ENCODE assay signal across 8 cellular contexts in the genomic region with DNA sequence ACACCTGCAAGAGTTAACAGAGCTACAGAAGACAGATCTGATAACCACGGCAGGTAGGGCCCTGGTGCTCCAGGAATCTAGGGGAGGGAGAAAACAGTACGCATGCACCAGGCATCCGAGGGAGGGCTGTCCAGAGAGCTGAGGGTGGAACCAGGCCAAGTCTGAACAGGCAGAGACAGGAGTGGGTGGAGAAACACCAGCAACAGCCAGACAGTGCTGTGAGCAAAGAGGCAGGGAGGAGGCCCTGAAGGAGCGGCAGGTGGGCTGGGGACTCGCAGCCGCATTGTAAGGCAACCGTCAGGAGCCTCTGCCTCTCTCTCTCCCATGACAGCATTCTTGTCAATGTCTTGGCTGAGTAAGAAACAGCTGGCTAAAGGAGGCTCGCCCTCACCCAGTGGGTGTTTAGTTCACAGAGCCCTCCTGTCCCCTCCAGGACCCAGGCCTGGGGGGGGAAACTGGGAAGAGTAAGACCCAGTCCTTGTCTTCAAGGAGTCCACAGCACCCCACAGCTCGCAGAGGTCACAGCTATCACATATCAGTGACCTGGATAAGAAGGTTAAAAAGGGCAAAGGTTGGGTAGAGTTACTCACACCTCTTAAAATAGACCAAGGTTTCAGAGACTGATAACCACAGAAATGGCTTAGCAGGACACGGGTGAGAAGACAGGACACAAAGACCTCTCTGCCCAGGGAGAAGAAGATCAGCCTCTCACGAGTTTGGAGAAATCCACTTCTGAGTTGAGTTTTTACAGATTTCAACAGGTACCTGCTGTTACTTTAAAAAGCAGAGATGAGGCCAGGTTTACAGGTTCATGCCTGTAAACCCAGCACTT. TPM values are rescaled to one million over a fixed set of nuclear protein-coding genes. Genes with fewer than 3 reads are reported as not detected.
DNase-seq lines count a peak whose midpoint lies in the region; ATAC-seq, FAIRE-seq and TF ChIP-seq lines count a peak whose summit lies in the region.

No MANE protein-coding gene starts in this region.

- H3K27ac ChIP-seq in GM12878 (ENCODE audit: control insufficient read depth, insufficient read depth) (peak overlapping the region; percentile 83), small intestine (ENCODE audit: low read depth in 1 of 2, low read length in 1 of 2) (peak overlapping the region; percentile 55 to 83)

- ATAC-seq in HG03108 (IDR thresholded peaks at IDR 0.05; ENCODE audit: unreplicated experiment) (peak; percentile 79), GM12878 (peak; percentile 75)

- no peaks in the 10 kb centered on the region for H3K9me3 ChIP-seq in GM12878 (replicated peaks; ENCODE audit: control insufficient read depth, insufficient read depth, low read length)
- no peaks in the 10 kb centered on the region for H3K9me3 ChIP-seq in small intestine (ENCODE audit: control insufficient read depth, low read depth)

- TF ChIP-seq CTCF in Calu3 (IDR thresholded peaks at IDR 0.05; ENCODE audit: unreplicated experiment), result no peak
- no peak for TF ChIP-seq CTCF in GM12878 (IDR thresholded peaks at IDR 0.05 in 2 of 3, conservative IDR thresholded peaks at IDR 0.05 in 1 of 3; ENCODE audit: control insufficient read depth in 2 of 3, extremely low read depth in 1 of 3, insufficient read depth in 1 of 3, low read depth in 3 of 3, low read length in 3 of 3)

- no peaks in the 10 kb centered on the region for H3K9me3 Mint-ChIP-seq in Calu3 (ENCODE audit: low read depth, unreplicated experiment)

- H3K4me3 ChIP-seq in GM12878, result peak overlapping the region; percentile 58
- no peak overlapping the region for H3K4me3 ChIP-seq in small intestine (ENCODE audit: low read depth in 1 of 2, low read length in 2 of 2)

- TF ChIP-seq POLR2A in GM12878 (IDR thresholded peaks at IDR 0.05; ENCODE audit: low read depth, low read length), result peak; percentile 68

- POLR2A ChIA-PET in GM12878 (lab: Charles Lee), result interaction anchor here (0.6 to 2.6 kb wide), 10 partner anchors 9 to 341 kb away, joined by 3 to 16 read pairs (median 4); a partner anchor contains a TSS

- SMC1A ChIA-PET in GM12878 (lab: Charles Lee; ENCODE audit: uncharacterized antibody, unreplicated experiment), result interaction anchor here (0.8 to 4.3 kb wide), 22 partner anchors 9 to 169 kb away, joined by 3 to 31 read pairs (median 4); a partner anchor contains a TSS

- H3K36me3 Mint-ChIP-seq in Calu3 (ENCODE audit: insufficient read depth, unreplicated experiment), result peaks cover 6% of the 10 kb centered on the region

- H3K36me3 ChIP-seq in GM12878 (ENCODE audit: control insufficient read depth in 2 of 2, insufficient read depth in 2 of 2, low read length in 1 of 2) (peaks cover 6 to 8% of the 10 kb centered on the region in 2 experiments; a peak in 3 of 4 replicates), small intestine (ENCODE audit: control insufficient read depth in 2 of 2, insufficient read depth in 2 of 2, low read length in 2 of 2) (no peaks in the 10 kb centered on the region)

- peak overlapping the region; percentile 98 for H3K4me2 ChIP-seq in GM12878 (ENCODE audit: control insufficient read depth, insufficient read depth)

- DNase-seq in Calu3 (peak; percentile 70), GM19238 (ENCODE audit: insufficient read length, low spot score) (peak; percentile 57), NCI-H2107 treated with DMSO at 0.1 percent for 48 hours (lab: John Stamatoyannopoulos, UW; ENCODE audit: unreplicated experiment) (peak; percentile 91), GM12878 (ENCODE audit: low read depth, low spot score) (peak; percentile 89), small intestine (peak; percentile 92), epidermal melanocyte (ENCODE audit: insufficient read length, low spot score) (no peak)

- CTCF ChIA-PET in Calu3 (lab: Charles Lee) (interaction anchor here (0.5 kb wide), 1 partner anchor 281 kb away, joined by 6 read pairs; no protein-coding TSS in a partner anchor), GM12878 (lab: Yijun Ruan, JAX) (interaction anchor here (0.5 to 2.3 kb wide), 13 partner anchors 9 to 898 kb away, joined by 3 to 8 read pairs (median 3); a partner anchor contains a TSS)

- in situ Hi-C loops in GM12878 (cut with MboI), result no loop called here

- peak overlapping the region; percentile 69 for H3K4me3 Mint-ChIP-seq in Calu3 (ENCODE audit: low read depth, unreplicated experiment)

- peak overlapping the region; percentile 79 for H3K27ac Mint-ChIP-seq in Calu3 (ENCODE audit: unreplicated experiment)

- H3K79me2 ChIP-seq in GM12878 (ENCODE audit: control insufficient read depth, insufficient read depth, low read length), result peaks cover 91% of the 10 kb centered on the region

- TF ChIP-seq RAD21 in GM12878 (IDR thresholded peaks at IDR 0.05; ENCODE audit: insufficient read depth, low read depth, low read length), result no peak

- 0 out of 4 replicates have a peak, but pooled peaks of 1 of the 2 experiments have one; percentile 14 for TF ChIP-seq EP300 in GM12878 (IDR thresholded peaks at IDR 0.05; ENCODE audit: borderline replicate concordance in 1 of 2, control insufficient read depth in 1 of 2, low read depth in 2 of 2, low read length in 2 of 2)

- no peak overlapping the region; the same call in 1 of the 2 replicates for H2AFZ ChIP-seq in GM12878 (ENCODE audit: control insufficient read depth, low read depth, low read length)

- peaks cover 64% of the 10 kb centered on the region for H3K4me1 ChIP-seq in GM12878 (ENCODE audit: control insufficient read depth, insufficient read depth, low read length)
- peaks cover 0 to 6% of the 10 kb centered on the region in 2 donors for H3K4me1 ChIP-seq in small intestine (ENCODE audit: control insufficient read depth in 2 of 2, insufficient read depth in 1 of 2, low read depth in 1 of 2, low read length in 1 of 2)

- H3K27me3 Mint-ChIP-seq in Calu3 (ENCODE audit: unreplicated experiment), result no peaks in the 10 kb centered on the region

- intact Hi-C loops in Calu3 (cut with micrococcal nuclease; ENCODE audit: unreplicated experiment) (no loop called here), GM12878 (cut with micrococcal nuclease; ENCODE audit: unreplicated experiment) (loop anchor here (1.0 to 10.0 kb wide), 7 partner anchors 9 to 530 kb away; a partner anchor contains a TSS)

- peak; percentile 73 for FAIRE-seq in GM12878 (lab: Jason Lieb, UNC)
- peak; percentile 70 for FAIRE-seq in islet of Langerhans (lab: Jason Lieb, UNC)
- no peak for FAIRE-seq in small intestine (lab: Jason Lieb, UNC)

- RAD21 ChIA-PET in GM12878 (lab: Charles Lee; ENCODE audit: unreplicated experiment), result interaction anchor here (0.6 to 3.1 kb wide), 18 partner anchors 8 to 551 kb away, joined by 3 to 29 read pairs (median 7); a partner anchor contains a TSS

- peaks cover 41% of the 10 kb centered on the region for H3K4me1 Mint-ChIP-seq in Calu3 (ENCODE audit: low read depth, unreplicated experiment)

- H4K20me1 ChIP-seq in GM12878 (ENCODE audit: control insufficient read depth, insufficient read depth), result no peaks in the 10 kb centered on the region

- WGBS in GM12878 (ENCODE audit: insufficient coverage, insufficient replicate concordance, low lambda C conversion rate, missing lambda C conversion rate), result 5% methylated on average over 11 of the region's 11 CpGs
- 7 to 31% (median 23%) methylated on average over 11 of the region's 11 CpGs for WGBS in small intestine, 3 donors

- H3K27me3 ChIP-seq in GM12878 (replicated peaks in 1 of 2; ENCODE audit: control insufficient read depth in 2 of 2, insufficient read depth in 2 of 2, low read length in 1 of 2) (no peaks in the 10 kb centered on the region), small intestine (ENCODE audit: control insufficient read depth in 2 of 2, insufficient read depth in 2 of 2, low read length in 2 of 2) (no peaks in the 10 kb centered on the region)

- H3K9ac ChIP-seq in GM12878 (ENCODE audit: control insufficient read depth, insufficient read depth, low read length), result peak overlapping the region; percentile 41

- BruUV-seq in Calu3 (replicated peaks; lab: Mats Ljungman, UMichigan) (no TSS peak), GM12878 (replicated peaks; lab: Mats Ljungman, UMichigan) (no TSS peak)

TF ChIP-seq in GM12878, 131 proteins besides CTCF, POLR2A, EP300 and RAD21 (continues in another document):
- TF ChIP-seq CHD1 (IDR thresholded peaks at IDR 0.05; ENCODE audit: low read depth, low read length) (0 out of 2 replicates have a peak, but pooled peaks have one; percentile 63), BACH1 (IDR thresholded peaks at IDR 0.05; ENCODE audit: borderline replicate concordance) (0 out of 2 replicates have a peak, but pooled peaks have one; percentile 19), RUNX3 (IDR thresholded peaks at IDR 0.05; ENCODE audit: low read length) (peak; percentile 94), RFX5 (IDR thresholded peaks at IDR 0.05; ENCODE audit: low read depth, low read length) (no peak), MYC (IDR thresholded peaks at IDR 0.05; ENCODE audit: insufficient read depth, insufficient read length, insufficient replicate concordance, low read length, severe bottlenecking) (no peak), NBN (IDR thresholded peaks at IDR 0.05) (peak; percentile 86), MXI1 (IDR thresholded peaks at IDR 0.05; ENCODE audit: low read depth, low read length) (peak; percentile 67; the same call in 1 of the 2 replicates), ZSCAN29 (IDR thresholded peaks at IDR 0.05) (0 out of 2 replicates have a peak, but pooled peaks have one; percentile 7), LARP7 (IDR thresholded peaks at IDR 0.05) (peak; percentile 76), RAD51 (IDR thresholded peaks at IDR 0.05) (peak; percentile 43; the same call in 1 of the 2 replicates), IRF4 (IDR thresholded peaks at IDR 0.05; ENCODE audit: low read depth, low read length) (no peak)

RNA-seq across cellular contexts. Expression of a gene that starts 10.5 kb away (rescaled TPM):
- total RNA-seq in Calu3 (2022) (19.1 and 31.9 TPM in 2 replicates), GM12878 (2014; rRNA removed) (58.3 and 62.9 TPM in 2 replicates), GM12878 (2014; rRNA removed; fragmentation: Illumina TruSeq; extraction: Trizol) (63.8 and 65.6 TPM in 2 replicates), GM12878 (2021) (59.5 and 63.2 TPM in 2 replicates)
- 73.8 and 81.8 TPM in 2 replicates for total RNA-seq in GM12878 (2013; cell fraction: nucleolus; rRNA removed)
- polyA plus RNA-seq in GM12878 (2011; ENCODE audit: low read depth), result 43.6 TPM
- polyA plus RNA-seq in GM12878 (2011; rRNA removed) (60.2 and 72.4 TPM in 2 replicates), GM12878 (2014; fragmentation: Illumina TruSeq; extraction: Trizol) (68.1 and 81.7 TPM in 2 replicates), GM12878 (2014; fragmentation: Nextera tagmentation; extraction: Ambion mirVana) (10 to 100 TPM; 30.7 to 32.6 TPM), GM12878 (2014; rRNA removed) (44.4 and 47.0 TPM in 2 replicates), GM12878 (2016; fragmentation: Nextera tagmentation; extraction: Ambion mirVana) (10 to 100 TPM; 53.8 to 59.0 TPM), small intestine (10 to 100 TPM; 14.6 to 85.0 (median 50.1) TPM)
- 38.6 and 39.2 TPM in 2 replicates for polyA plus RNA-seq in GM12878 (2011; cell fraction: cytosol; rRNA removed)
- 65.7 and 68.5 TPM in 2 replicates for polyA plus RNA-seq in GM12878 (2011; cell fraction: nucleus; rRNA removed)
- polyA plus RNA-seq in GM12878 (2012), result 35.6 and 41.0 TPM in 2 replicates
- 98.4 and 105 TPM in 2 replicates for polyA minus RNA-seq in GM12878 (2011; rRNA and poly(A)+ RNA removed)
- 38.5 and 46.4 TPM in 2 replicates for polyA minus RNA-seq in GM12878 (2011; cell fraction: cytosol; rRNA and poly(A)+ RNA removed)
- 41.5 and 63.8 TPM in 2 replicates for polyA minus RNA-seq in GM12878 (2011; cell fraction: nucleus; rRNA and poly(A)+ RNA removed)
